In the genomic region with DNA sequence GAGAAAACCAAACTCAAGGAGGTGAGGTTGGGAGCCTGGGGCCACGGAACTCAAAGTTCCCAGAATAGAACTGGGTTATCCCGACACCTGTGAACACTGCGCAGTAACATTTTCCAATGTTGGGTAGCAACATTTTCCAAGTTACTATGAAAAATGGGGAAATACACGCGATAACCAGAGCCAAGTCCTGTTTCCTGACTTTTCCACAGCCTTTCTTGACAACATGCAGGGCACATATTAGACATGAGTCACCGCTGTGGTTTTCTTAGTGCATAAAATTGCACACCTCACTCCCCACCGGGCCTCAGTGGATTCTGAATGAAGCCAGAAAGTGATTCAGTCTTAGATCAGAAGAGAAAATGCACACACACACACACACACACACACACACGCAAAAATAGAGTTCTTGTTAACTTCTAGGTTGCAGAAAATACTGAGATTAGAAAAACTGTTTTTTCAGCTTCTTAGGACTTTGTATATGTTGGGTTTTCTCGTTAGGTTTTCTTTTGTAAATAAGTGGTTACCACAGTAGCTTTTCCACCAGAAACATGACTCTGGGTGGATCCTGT, we compare ENCODE assay signal across 8 cellular contexts.
A peak's percentile ranks its signal among the peaks of the same experiment; 100 is the strongest.
DNase-seq lines count a peak whose midpoint lies in the region; ATAC-seq and TF ChIP-seq lines count a peak whose summit lies in the region.

No MANE protein-coding gene starts in this region.

- peak in 1 of 4 donors; percentile 38 for TF ChIP-seq EP300 in sigmoid colon (IDR thresholded peaks at IDR 0.05)

- H3K4me3 ChIP-seq in cardiac fibroblast (replicated peaks in 1 of 2; ENCODE audit: low read depth in 2 of 2, low read length in 2 of 2), result no peak overlapping the region
- no peak overlapping the region for H3K4me3 ChIP-seq in sigmoid colon
- H3K4me3 ChIP-seq in OCI-LY7 (ENCODE audit: low read depth, low read length, poor library complexity, severe bottlenecking), result no peak overlapping the region

- H3K27ac Mint-ChIP-seq in activated B cell treated with CpG ODN at 0.5 μM for 24 hours, result peak overlapping the region; percentile 63

- no peak overlapping the region for H3K4me3 Mint-ChIP-seq in activated B cell treated with CpG ODN at 0.5 μM for 24 hours

- H3K4me1 ChIP-seq in sigmoid colon, result peaks cover 0 to 29% (median 13%) of the 10 kb centered on the region in 4 donors
- H3K4me1 ChIP-seq in OCI-LY7 (ENCODE audit: insufficient read depth, low read length, poor library complexity, severe bottlenecking), result peaks cover under 1% of the 10 kb centered on the region

- no peaks in the 10 kb centered on the region for H3K9me2 ChIP-seq in OCI-LY7 (ENCODE audit: insufficient read depth, low read length)

- H3K4me1 Mint-ChIP-seq in activated B cell treated with CpG ODN at 0.5 μM for 24 hours, result peaks cover 80% of the 10 kb centered on the region

- no peak overlapping the region for H3K4me2 ChIP-seq in OCI-LY7 (ENCODE audit: low read length)

- peak overlapping the region; percentile 5 to 60 (median 56) for H3K27ac ChIP-seq in sigmoid colon
- no peak overlapping the region for H3K27ac ChIP-seq in OCI-LY7 (ENCODE audit: low read depth, low read length, poor library complexity, severe bottlenecking)

- no peaks in the 10 kb centered on the region for H3K27me3 ChIP-seq in sigmoid colon

- ATAC-seq in activated B cell treated with CpG ODN at 0.5 μM for 24 hours (ENCODE audit: low read depth) (peak; percentile 84), HG03460 (IDR thresholded peaks at IDR 0.05; ENCODE audit: unreplicated experiment) (no peak)

- WGBS in sigmoid colon, 2 donors, result 54 to 72% methylated on average over 9 of the region's 9 CpGs

- peak; percentile 83 for DNase-seq in GM04504 (ENCODE audit: low read depth)
- DNase-seq in activated B cell treated with CpG ODN at 0.5 μM for 24 hours, result no peak
- DNase-seq in cardiac fibroblast (ENCODE audit: low read depth in 2 of 2), result peak; percentile 85 to 95
- peak; percentile 86 for DNase-seq in sigmoid colon
- DNase-seq in NCI-H524 treated with DMSO at 0.1 percent for 48 hours (lab: John Stamatoyannopoulos, UW), result no peak
- no peak for DNase-seq in OCI-LY7 (ENCODE audit: low spot score)
- DNase-seq in superior temporal gyrus (ENCODE audit: extremely low spot score), result no peak

- intact Hi-C loops in activated B cell treated with CpG ODN at 0.5 μM for 24 hours (cut with micrococcal nuclease) (no loop called here), sigmoid colon (cut with DNase I) (no loop called here), OCI-LY7 (cut with micrococcal nuclease; ENCODE audit: unreplicated experiment) (no loop called here)

- H3K79me2 ChIP-seq in OCI-LY7 (ENCODE audit: insufficient read depth, low read depth, low read length), result no peaks in the 10 kb centered on the region; the same call in 1 of the 2 replicates

- BruUV-seq in OCI-LY7 (replicated peaks; lab: Mats Ljungman, UMichigan), result no TSS peak

- no peak overlapping the region for H2AFZ ChIP-seq in OCI-LY7 (ENCODE audit: low read length)

- TF ChIP-seq POLR2A in sigmoid colon (IDR thresholded peaks at IDR 0.05), result no peak

- peaks cover 12% of the 10 kb centered on the region for H3K36me3 Mint-ChIP-seq in activated B cell treated with CpG ODN at 0.5 μM for 24 hours (ENCODE audit: low read depth)

- no peaks in the 10 kb centered on the region for H4K20me1 ChIP-seq in OCI-LY7 (ENCODE audit: insufficient read depth, low read length)

- H3K27me3 Mint-ChIP-seq in activated B cell treated with CpG ODN at 0.5 μM for 24 hours, result no peaks in the 10 kb centered on the region

- H3K9me3 ChIP-seq in sigmoid colon (no peaks in the 10 kb centered on the region), OCI-LY7 (ENCODE audit: low read length) (no peaks in the 10 kb centered on the region)

- H3K36me3 ChIP-seq in sigmoid colon (no peaks in the 10 kb centered on the region), OCI-LY7 (ENCODE audit: insufficient read depth, low read length) (0 out of 2 replicates have a peak, but pooled peaks cover under 1% of the 10 kb centered on the region)

- no peak for TF ChIP-seq CTCF in activated B cell treated with CpG ODN at 0.5 μM for 24 hours (IDR thresholded peaks at IDR 0.05)
- no peak for TF ChIP-seq CTCF in cardiac fibroblast (IDR thresholded peaks at IDR 0.05; ENCODE audit: low read depth, low read length)
- TF ChIP-seq CTCF in sigmoid colon (IDR thresholded peaks at IDR 0.05), result no peak
- TF ChIP-seq CTCF in OCI-LY7 (conservative IDR thresholded peaks at IDR 0.05; ENCODE audit: low read length), result no peak

- H3K9me3 Mint-ChIP-seq in activated B cell treated with CpG ODN at 0.5 μM for 24 hours, result no peaks in the 10 kb centered on the region

- POLR2A ChIA-PET in activated B cell treated with CpG ODN at 0.5 μM for 24 hours (lab: Charles Lee), result interaction anchor here (0.5 to 1.3 kb wide), 2 partner anchors 71 to 138 kb away, joined by 3 to 6 read pairs; no protein-coding TSS in a partner anchor
- POLR2A ChIA-PET in OCI-LY7 (lab: Charles Lee), result interaction anchor here (0.7 to 1.2 kb wide), 3 partner anchors 55 to 68 kb away, joined by 3 to 4 read pairs (median 3); no protein-coding TSS in a partner anchor

- CTCF ChIA-PET in activated B cell treated with CpG ODN at 0.5 μM for 24 hours (lab: Charles Lee) (interaction anchor here (0.6 kb wide), 1 partner anchor 1360 kb away, joined by 3 read pairs; no protein-coding TSS in a partner anchor), OCI-LY7 (lab: Charles Lee; ENCODE audit: unreplicated experiment) (no interaction called here)

Comparison
In these comparisons a context has a peak if more than half of its experiments do, and no peak if none do; other contexts are left out.
1. DNase-seq: peak in GM04504 (single experiment), cardiac fibroblast (2 of 2) and sigmoid colon (single experiment); none in activated B cell treated with CpG ODN at 0.5 μM for 24 hours (single experiment), NCI-H524 treated with DMSO at 0.1 percent for 48 hours (single experiment), OCI-LY7 (single experiment) and superior temporal gyrus (single experiment).